ENCODE assay signal across 11 cellular contexts in genomic region chr20:46307999-46308257, GRCh38. TPM values are rescaled to one million over a fixed set of nuclear protein-coding genes. Genes with fewer than 3 reads are reported as not detected.
DNase-seq lines count a peak whose midpoint lies in the region; ATAC-seq and TF ChIP-seq lines count a peak whose summit lies in the region.
"Had no signal": no experiment of that assay in that cellular context is flagged by ENCODE, and none has a peak within 500 bp of the region (broad histone marks: within the 10 kb centered on the region; RNA-seq: fewer than 3 reads in every experiment).

No MANE protein-coding gene starts in this region.

- no peaks in the 10 kb centered on the region for H3K9me2 ChIP-seq in HCT116 (ENCODE audit: insufficient read depth)

- POLR2A ChIA-PET in HCT116 (lab: Charles Lee) = no interaction called here

- peak overlapping the region; percentile 80 for H3K4me2 ChIP-seq in HCT116 (ENCODE audit: low read length)

- 1% methylated on average over 35 of the region's 35 CpGs for WGBS in ectodermal cell, 2 experiments
- no CpG with 5 or more reads among the region's 35 CpGs for WGBS in gastroesophageal sphincter (ENCODE audit: low coverage in 1 of 2), 2 donors

- TF ChIP-seq CTCF in HCT116 (IDR thresholded peaks at IDR 0.05 in 2 of 3, conservative IDR thresholded peaks at IDR 0.05 in 1 of 3; ENCODE audit: borderline replicate concordance in 1 of 3, insufficient read depth in 1 of 3, low read depth in 2 of 3, low read length in 2 of 3) (no peak), neutrophil (IDR thresholded peaks at IDR 0.05) (no peak), gastroesophageal sphincter (IDR thresholded peaks at IDR 0.05) (no peak)

- no TSS peak for BruUV-seq in HCT116 (replicated peaks; lab: Mats Ljungman, UMichigan)

- H3K4me1 ChIP-seq in ACC112 (ENCODE audit: control insufficient read depth, insufficient read depth, low read length, unreplicated experiment) (no peaks in the 10 kb centered on the region), HCT116 (ENCODE audit: control insufficient read depth in 1 of 2, insufficient read depth in 2 of 2, low read length in 2 of 2) (peaks cover 12 to 29% of the 10 kb centered on the region in 2 experiments; a peak in 3 of 4 replicates), ectodermal cell (ENCODE audit: control insufficient read depth, insufficient read depth, low read length) (peaks cover 19% of the 10 kb centered on the region), neutrophil (ENCODE audit: control insufficient read depth in 1 of 2, insufficient read depth in 1 of 2, low read depth in 1 of 2, low read length in 1 of 2) (peaks cover 12 to 22% of the 10 kb centered on the region in 2 experiments), gastroesophageal sphincter (peaks cover 0 to 34% (median 19%) of the 10 kb centered on the region in 3 donors)

- intact Hi-C loops in HCT116 (cut with micrococcal nuclease) = loop anchor here (5.0 kb wide), 1 partner anchor 176 kb away; no protein-coding TSS in a partner anchor

- DNase-seq in HCT116 (ENCODE audit: low read depth, low spot score) (no peak), kidney tubule cell (ENCODE audit: low spot score) (no peak)
- DNase-seq: NK-92 treated with Interleukin-12 subunit alpha and Interleukin-12 subunit beta, amount 100 ng/mL, for 24 hours had no signal

- H3K27me3 ChIP-seq in ACC112 (ENCODE audit: insufficient read depth, low read length) = peaks cover 95% of the 10 kb centered on the region
- H3K27me3 ChIP-seq in HCT116 (ENCODE audit: insufficient read depth, low read length) = peaks cover 13% of the 10 kb centered on the region; the same call in 1 of the 2 replicates
- peaks cover 92% of the 10 kb centered on the region for H3K27me3 ChIP-seq in ectodermal cell (ENCODE audit: control insufficient read depth, insufficient read depth, low read length, poor library complexity, severe bottlenecking)
- peaks cover 100% of the 10 kb centered on the region for H3K27me3 ChIP-seq in neutrophil
- H3K27me3 ChIP-seq in gastroesophageal sphincter = peaks cover 100% of the 10 kb centered on the region

- H3K4me3 ChIP-seq in ACC112 (ENCODE audit: low read depth, low read length) = peak overlapping the region; percentile 54; the same call in 1 of the 2 replicates
- peak overlapping the region; percentile 38 to 57 for H3K4me3 ChIP-seq in HCT116 (replicated peaks in 1 of 2; ENCODE audit: low read depth in 1 of 2, low read length in 2 of 2)
- peak overlapping the region; percentile 38 for H3K4me3 ChIP-seq in ectodermal cell (ENCODE audit: insufficient read depth, low read depth, low read length)
- H3K4me3 ChIP-seq in neutrophil (ENCODE audit: low read depth in 1 of 2, low read length in 1 of 2) = peak overlapping the region; percentile 25 to 45
- H3K4me3 ChIP-seq in gastroesophageal sphincter = peak overlapping the region in 1 of 2 donors; percentile 57

- H3K9me3 ChIP-seq in HCT116 (ENCODE audit: control insufficient read depth in 1 of 2, insufficient read depth in 1 of 2, low read depth in 1 of 2, low read length in 2 of 2) (no peaks in the 10 kb centered on the region), ectodermal cell (ENCODE audit: control insufficient read depth, low read length) (no peaks in the 10 kb centered on the region), neutrophil (no peaks in the 10 kb centered on the region), gastroesophageal sphincter (no peaks in the 10 kb centered on the region)

- TF ChIP-seq RAD21 in HCT116 (IDR thresholded peaks at IDR 0.05; ENCODE audit: low read depth) = no peak

- peak overlapping the region; percentile 51 for H3K9ac ChIP-seq in HCT116 (ENCODE audit: low read length)

- TF ChIP-seq POLR2A in HCT116 (IDR thresholded peaks at IDR 0.05; ENCODE audit: borderline replicate concordance, extremely low read depth, insufficient read depth, insufficient read length) = no peak
- TF ChIP-seq POLR2A in gastroesophageal sphincter (IDR thresholded peaks at IDR 0.05) = no peak

- H3K27ac ChIP-seq in ACC112 (ENCODE audit: low read depth, low read length) (no peak overlapping the region), HCT116 (ENCODE audit: low read depth, low read length) (peak overlapping the region; percentile 57; the same call in 1 of the 2 replicates), ectodermal cell (ENCODE audit: insufficient read depth, low read depth, low read length, poor library complexity, severe bottlenecking) (no peak overlapping the region), neutrophil (no peak overlapping the region), gastroesophageal sphincter (no peak overlapping the region)

- no peaks in the 10 kb centered on the region for H3K79me2 ChIP-seq in ACC112 (ENCODE audit: control insufficient read depth, insufficient read depth, low read length, unreplicated experiment)
- no peaks in the 10 kb centered on the region for H3K79me2 ChIP-seq in HCT116 (ENCODE audit: insufficient read depth, low read length)

- no peaks in the 10 kb centered on the region for H4K20me1 ChIP-seq in HCT116 (ENCODE audit: insufficient read depth)

- H2AFZ ChIP-seq in ACC112 (ENCODE audit: low read length, unreplicated experiment) (no peak overlapping the region), HCT116 (ENCODE audit: low read depth, low read length, poor library complexity, severe bottlenecking) (no peak overlapping the region)

- ATAC-seq in HCT116 (no peak), HG02870 (IDR thresholded peaks at IDR 0.05; ENCODE audit: unreplicated experiment) (no peak), GM18907 (IDR thresholded peaks at IDR 0.05; ENCODE audit: unreplicated experiment) (no peak), gastroesophageal sphincter (no peak)

- CTCF ChIA-PET in HCT116 (lab: Charles Lee) = no interaction called here

- no peaks in the 10 kb centered on the region for H3K36me3 ChIP-seq in ACC112 (ENCODE audit: insufficient read depth, low read length)
- H3K36me3 ChIP-seq in HCT116 (ENCODE audit: control insufficient read depth in 1 of 2, insufficient read depth in 2 of 2, low read length in 2 of 2) = no peaks in the 10 kb centered on the region
- no peaks in the 10 kb centered on the region for H3K36me3 ChIP-seq in ectodermal cell (ENCODE audit: control insufficient read depth, insufficient read depth, low read length)
- H3K36me3 ChIP-seq in neutrophil = no peaks in the 10 kb centered on the region
- no peaks in the 10 kb centered on the region for H3K36me3 ChIP-seq in gastroesophageal sphincter

- RAD21 ChIA-PET in HCT116 (lab: Charles Lee; ENCODE audit: low non-redundant PET in 1 of 2, low total read pairs in 2 of 2, uncharacterized antibody in 2 of 2, unreplicated experiment in 2 of 2) = no interaction called here

- no peak for TF ChIP-seq EP300 in gastroesophageal sphincter (IDR thresholded peaks at IDR 0.05)

TF ChIP-seq in HCT116, 20 proteins besides CTCF, POLR2A, EP300 and RAD21:
- TF ChIP-seq SP1 (IDR thresholded peaks at IDR 0.05; ENCODE audit: low read depth) (no peak), POLR2AphosphoS5 (IDR thresholded peaks at IDR 0.05; ENCODE audit: low read depth, low read length) (no peak), YY1 (IDR thresholded peaks at IDR 0.05; ENCODE audit: extremely low read depth, insufficient replicate concordance, low read depth, low read length) (no peak), CEBPB (IDR thresholded peaks at IDR 0.05; ENCODE audit: low read depth) (no peak), SRF (IDR thresholded peaks at IDR 0.05; ENCODE audit: low read depth) (no peak), SIN3A (IDR thresholded peaks at IDR 0.05; ENCODE audit: low read depth) (no peak), ZBTB33 (IDR thresholded peaks at IDR 0.05; ENCODE audit: extremely low read depth, insufficient replicate concordance, low read length) (no peak), TCF7L2 (IDR thresholded peaks at IDR 0.05; ENCODE audit: borderline replicate concordance, extremely low read depth, insufficient read depth, insufficient read length) (no peak), JUND (IDR thresholded peaks at IDR 0.05) (no peak), MAX (IDR thresholded peaks at IDR 0.05) (no peak), CBX3 (IDR thresholded peaks at IDR 0.05; ENCODE audit: low read depth) (no peak)
- TF ChIP-seq, protein P1, sequence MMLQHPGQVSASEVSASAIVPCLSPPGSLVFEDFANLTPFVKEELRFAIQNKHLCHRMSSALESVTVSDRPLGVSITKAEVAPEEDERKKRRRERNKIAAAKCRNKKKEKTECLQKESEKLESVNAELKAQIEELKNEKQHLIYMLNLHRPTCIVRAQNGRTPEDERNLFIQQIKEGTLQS (IDR thresholded peaks at IDR 0.05) = no peak

RNA-seq across cellular contexts. Expression of gene CDH22, which starts 0.4 kb away (rescaled TPM):
- total RNA-seq in HCT116 (2021; ENCODE audit: unreplicated experiment) = 1.8 TPM
- polyA plus RNA-seq in HCT116 (2012) = 1.00 and 1.6 TPM in 2 replicates
- polyA plus RNA-seq in ectodermal cell (2013, experiment 1 of 4) = 0.19 TPM
- polyA plus RNA-seq in ectodermal cell (2013, experiment 2 of 4) = 0.23 TPM
- 0.37 TPM for polyA plus RNA-seq in ectodermal cell (2013, experiment 3 of 4)
- polyA plus RNA-seq in ectodermal cell (2013, experiment 4 of 4) = 0.45 TPM
- under 1 TPM in 1 of 4 donors, not detected in 3; 0.15 TPM for total RNA-seq in gastroesophageal sphincter
- total RNA-seq: activated T-cell treated with anti-CD3 and anti-CD28 coated beads, Interleukin-2, amount 50 U/mL, for 4 hours had no signal
- polyA plus RNA-seq: CD14-positive monocyte had no signal
